Comparison of ENCODE assay signal across 37 cellular contexts in the genomic region with DNA sequence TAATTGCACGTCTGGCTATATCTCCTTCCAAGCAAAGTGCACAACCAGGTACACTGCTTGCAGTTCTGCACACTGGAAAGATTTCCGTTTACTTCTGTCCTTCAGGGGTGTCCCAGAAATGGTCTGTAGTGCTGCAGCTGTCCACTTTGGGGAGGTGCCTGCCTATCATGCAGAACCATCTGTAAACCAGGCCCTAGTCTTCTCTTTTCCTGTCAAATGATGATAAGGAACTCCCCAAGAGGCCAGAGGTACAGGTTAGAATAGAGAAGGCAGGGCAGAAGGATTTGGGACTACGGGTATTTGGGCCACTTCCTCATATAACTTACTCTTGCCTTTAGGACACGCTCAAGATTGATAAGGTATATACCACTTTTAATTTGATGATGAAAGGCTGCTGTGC.
"Had no signal": no experiment of that assay in that cellular context is flagged by ENCODE, and none has a peak within 500 bp of the region (broad histone marks: within the 10 kb centered on the region; RNA-seq: fewer than 3 reads in every experiment).

No MANE protein-coding gene starts in this region.

- H3K4me1 Mint-ChIP-seq: activated B cell treated with CpG ODN at 0.5 μM for 24 hours; activated CD4-positive, alpha-beta T cell treated with anti-CD3 and anti-CD28 coated beads, Interleukin-2, amount 10 ng/mL, durations not matched to agents 24 days and 14 days; activated naive CD8-positive, alpha-beta T cell treated with anti-CD3 and anti-CD28 coated beads for 36 hours; activated T-helper 17 cell treated with anti-CD3 and anti-CD28 coated beads, Interleukin-2, amount 50 U/mL, for 72 hours had no signal

- H3K36me3 ChIP-seq: adrenal gland, brain microvascular endothelial cell, breast epithelium, colonic mucosa had no signal

- H3K4me1 ChIP-seq: adrenal gland, body of pancreas, breast epithelium, colonic mucosa had no signal

- H3K27me3 ChIP-seq: adrenal gland, body of pancreas, brain microvascular endothelial cell, breast epithelium, colonic mucosa had no signal

- H3K27me3 Mint-ChIP-seq: activated B cell treated with CpG ODN at 0.5 μM for 24 hours; activated CD4-positive, alpha-beta memory T cell treated with anti-CD3 and anti-CD28 coated beads for 36 hours; activated CD4-positive, alpha-beta T cell treated with anti-CD3 and anti-CD28 coated beads, Interleukin-2, amount 10 ng/mL, durations not matched to agents 24 days and 14 days; activated CD8-positive, alpha-beta T cell treated with anti-CD3 and anti-CD28 coated beads for 36 hours; activated naive CD8-positive, alpha-beta T cell treated with anti-CD3 and anti-CD28 coated beads for 36 hours; activated T-helper 17 cell treated with anti-CD3 and anti-CD28 coated beads, Interleukin-2, amount 50 U/mL, for 72 hours had no signal

- H3K36me3 Mint-ChIP-seq: activated CD4-positive, alpha-beta memory T cell treated with anti-CD3 and anti-CD28 coated beads for 36 hours; activated naive CD4-positive, alpha-beta T cell treated with anti-CD3 and anti-CD28 coated beads, Interleukin-2, amount 50 U/mL, for 72 hours; activated naive CD8-positive, alpha-beta T cell treated with anti-CD3 and anti-CD28 coated beads for 36 hours had no signal

- FAIRE-seq: astrocyte had no signal

- H3K9me3 ChIP-seq: adrenal gland, body of pancreas, breast epithelium, colonic mucosa had no signal

- H3K4me3 ChIP-seq: adrenal gland, body of pancreas, breast epithelium, colonic mucosa had no signal

- H3K9me3 Mint-ChIP-seq: activated CD4-positive, alpha-beta T cell treated with anti-CD3 and anti-CD28 coated beads, Interleukin-2, amount 10 ng/mL, durations not matched to agents 24 days and 14 days; activated T-helper 1 cell treated with anti-CD3 and anti-CD28 coated beads, Interleukin-12 subunit alpha, Interleukin-12 subunit beta, Interleukin-2, Interleukin-4 antibody, amounts not matched to agents 30 ng/mL and 10 ng/mL and 1 ng/mL, durations not matched to agents 14 hours and 24 hours and 36 hours had no signal

- H3K27ac ChIP-seq: adrenal gland, body of pancreas, brain microvascular endothelial cell, breast epithelium, colonic mucosa, VCaP had no signal

- ATAC-seq: activated CD8-positive, alpha-beta T cell treated with anti-CD3 and anti-CD28 coated beads for 36 hours; activated naive CD4-positive, alpha-beta T cell treated with anti-CD3 and anti-CD28 coated beads, Interleukin-2, amount 50 U/mL, for 72 hours; activated T-cell treated with anti-CD3 and anti-CD28 coated beads, Interleukin-2, amount 50 U/mL, for 4 hours; activated T-cell treated with anti-CD3 and anti-CD28 coated beads, Interleukin-2, amount 50 U/mL, for 72 hours; activated T-helper 17 cell treated with anti-CD3 and anti-CD28 coated beads, Interleukin-2, amount 50 U/mL, for 72 hours; body of pancreas had no signal

- H3K4me3 Mint-ChIP-seq: activated B cell treated with CpG ODN at 0.5 μM for 24 hours; activated CD4-positive, alpha-beta memory T cell treated with anti-CD3 and anti-CD28 coated beads for 36 hours; activated CD4-positive, alpha-beta T cell treated with anti-CD3 and anti-CD28 coated beads, Interleukin-2, amount 10 ng/mL, durations not matched to agents 24 days and 14 days; activated CD8-positive, alpha-beta T cell treated with anti-CD3 and anti-CD28 coated beads for 36 hours; activated naive CD4-positive, alpha-beta T cell treated with anti-CD3 and anti-CD28 coated beads for 36 hours; activated naive CD8-positive, alpha-beta T cell treated with anti-CD3 and anti-CD28 coated beads for 36 hours; activated T-cell treated with anti-CD3 and anti-CD28 coated beads, Interleukin-2, amount 50 U/mL, for 4 hours; activated T-cell treated with anti-CD3 and anti-CD28 coated beads, Interleukin-2, amount 50 U/mL, for 72 hours; activated T-helper 1 cell treated with anti-CD3 and anti-CD28 coated beads, Interleukin-12 subunit alpha, Interleukin-12 subunit beta, Interleukin-2, Interleukin-4 antibody, amounts not matched to agents 30 ng/mL and 10 ng/mL and 1 ng/mL, durations not matched to agents 14 hours and 24 hours and 36 hours; activated T-helper 17 cell treated with anti-CD3 and anti-CD28 coated beads, Interleukin-2, amount 50 U/mL, for 72 hours; T-helper 1 cell treated with Interleukin-12 subunit alpha and Interleukin-12 subunit beta and Interleukin-4 antibody, amounts not matched to agents 30 μg/mL and 1 μg/mL, for 36 hours; T-helper 2 cell treated with Interferon-gamma antibody and Interleukin-4, amounts not matched to agents 5 μg/mL and 100 μg/mL, for 36 hours had no signal

- H3K27ac Mint-ChIP-seq: activated B cell treated with CpG ODN at 0.5 μM for 24 hours; activated CD4-positive, alpha-beta memory T cell treated with anti-CD3 and anti-CD28 coated beads for 36 hours; activated CD4-positive, alpha-beta T cell treated with anti-CD3 and anti-CD28 coated beads, Interleukin-2, amount 10 ng/mL, durations not matched to agents 24 days and 14 days; activated CD8-positive, alpha-beta T cell treated with anti-CD3 and anti-CD28 coated beads for 36 hours; activated naive CD4-positive, alpha-beta T cell treated with anti-CD3 and anti-CD28 coated beads for 36 hours; activated naive CD4-positive, alpha-beta T cell treated with anti-CD3 and anti-CD28 coated beads, Interleukin-2, amount 50 U/mL, for 72 hours; activated naive CD8-positive, alpha-beta T cell treated with anti-CD3 and anti-CD28 coated beads for 36 hours; activated T-cell treated with anti-CD3 and anti-CD28 coated beads, Interleukin-2, amount 50 U/mL, for 72 hours; activated T-helper 1 cell treated with anti-CD3 and anti-CD28 coated beads, Interleukin-12 subunit alpha, Interleukin-12 subunit beta, Interleukin-2, Interleukin-4 antibody, amounts not matched to agents 30 ng/mL and 10 ng/mL and 1 ng/mL, durations not matched to agents 14 hours and 24 hours and 36 hours; activated T-helper 17 cell treated with anti-CD3 and anti-CD28 coated beads, Interleukin-2, amount 50 U/mL, for 72 hours; T-helper 1 cell treated with Interleukin-12 subunit alpha and Interleukin-12 subunit beta and Interleukin-4 antibody, amounts not matched to agents 30 μg/mL and 1 μg/mL, for 36 hours; T-helper 2 cell treated with Interferon-gamma antibody and Interleukin-4, amounts not matched to agents 5 μg/mL and 100 μg/mL, for 36 hours had no signal

- DNase-seq: activated B cell treated with CpG ODN at 0.5 μM for 24 hours; activated CD4-positive, alpha-beta memory T cell treated with anti-CD3 and anti-CD28 coated beads for 36 hours; activated CD4-positive, alpha-beta T cell treated with anti-CD3 and anti-CD28 coated beads for 4 hours; activated CD4-positive, alpha-beta T cell treated with anti-CD3 and anti-CD28 coated beads, Interleukin-2, amount 10 ng/mL, durations not matched to agents 24 days and 14 days; activated CD4-positive, alpha-beta T cell treated with anti-CD3 and anti-CD28 coated beads, Interleukin-2, amount 50 U/mL, for 1 hour; activated CD4-positive, alpha-beta T cell treated with anti-CD3 and anti-CD28 coated beads, Interleukin-2, amount 50 U/mL, for 4 hours; activated CD4-positive, CD25-positive, alpha-beta regulatory T cell treated with anti-CD3 and anti-CD28 coated beads, Interleukin-2, amount 50 U/mL, for 72 hours; activated CD8-positive, alpha-beta memory T cell treated with anti-CD3 and anti-CD28 coated beads, Interleukin-2, amount 50 U/mL, for 4 hours; activated CD8-positive, alpha-beta T cell treated with anti-CD3 and anti-CD28 coated beads for 36 hours; activated effector memory CD4-positive, alpha-beta T cell treated with anti-CD3 and anti-CD28 coated beads, Interleukin-2, amount 50 U/mL, for 16 hours; activated gamma-delta T cell treated with Interleukin-2 at 50 U/mL for 16 hours; activated naive CD4-positive, alpha-beta T cell; activated naive CD4-positive, alpha-beta T cell treated with anti-CD3 and anti-CD28 coated beads for 36 hours; activated naive CD4-positive, alpha-beta T cell treated with anti-CD3 and anti-CD28 coated beads, Interleukin-2, amount 50 U/mL, for 16 hours; activated naive CD8-positive, alpha-beta T cell treated with anti-CD3 and anti-CD28 coated beads for 36 hours; activated T-cell treated with anti-CD3 and anti-CD28 coated beads for 4 hours; activated T-cell treated with anti-CD3 and anti-CD28 coated beads, Interleukin-2, amount 50 U/mL, for 1 hour; activated T-cell treated with anti-CD3 and anti-CD28 coated beads, Interleukin-2, amount 50 U/mL, for 4 hours; activated T-cell treated with anti-CD3 and anti-CD28 coated beads, Interleukin-2, amount 50 U/mL, for 72 hours; adrenal gland; amniotic stem cell; aorta; body of pancreas; brain microvascular endothelial cell; central memory CD4-positive, alpha-beta T cell; colonic mucosa; T-helper 1 cell; T-helper 2 cell; T-helper 9 cell had no signal
